4 cellular contexts compared by ENCODE assay signal in the genomic region with DNA sequence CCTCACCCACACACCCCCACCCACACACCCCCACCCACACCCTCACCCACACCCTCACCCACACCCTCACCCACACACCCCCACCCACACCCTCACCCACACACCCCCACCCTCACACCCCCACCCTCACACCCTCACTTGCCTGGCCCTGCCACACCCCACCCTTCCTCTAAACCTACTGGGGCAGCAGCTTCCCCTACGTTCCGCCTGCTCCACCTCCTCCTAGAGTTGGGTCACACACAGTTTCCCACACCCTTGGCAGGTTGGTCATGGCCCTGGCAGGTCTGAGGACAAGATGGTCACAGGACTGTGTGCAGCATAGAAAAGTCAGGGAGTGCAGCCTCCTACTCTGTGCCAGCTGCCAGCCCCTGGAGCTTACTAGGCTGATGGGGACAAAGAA. TPM values are rescaled to one million over a fixed set of nuclear protein-coding genes. Genes with fewer than 3 reads are reported as not detected.
"Had no signal": no experiment of that assay in that cellular context is flagged by ENCODE, and none has a peak within 500 bp of the region (broad histone marks: within the 10 kb centered on the region; RNA-seq: fewer than 3 reads in every experiment).

No MANE protein-coding gene starts in this region.

RNA-seq across cellular contexts. Expression of a gene that starts 30.3 kb away (rescaled TPM):
- total RNA-seq: MCF 10A, PC-9, SK-MEL-5 had no signal
- polyA plus RNA-seq: IgD-negative memory B cell had no signal
